Comparison of ENCODE assay signal across 35 cellular contexts in genomic region chr12:60441577-60441976, GRCh38.
DNase-seq lines count a peak whose midpoint lies in the region; ATAC-seq, FAIRE-seq and TF ChIP-seq lines count a peak whose summit lies in the region.
"Had no signal": no experiment of that assay in that cellular context is flagged by ENCODE, and none has a peak within 500 bp of the region (broad histone marks: within the 10 kb centered on the region; RNA-seq: fewer than 3 reads in every experiment).

No MANE protein-coding gene starts in this region.

- H3K27ac Mint-ChIP-seq in endodermal cell = no peak overlapping the region
- H3K27ac Mint-ChIP-seq: B cell; CD14-positive monocyte; CD4-positive, alpha-beta memory T cell; CD4-positive, alpha-beta T cell; CD4-positive, CD25-positive, alpha-beta regulatory T cell; CD8-positive, alpha-beta memory T cell; CD8-positive, alpha-beta T cell had no signal

- H3K4me2 ChIP-seq in HepG2 (ENCODE audit: low read depth, low read length) (no peak overlapping the region), K562 (ENCODE audit: insufficient read depth, low read length) (no peak overlapping the region), hepatocyte (no peak overlapping the region)
- H3K4me2 ChIP-seq: A549; BLaER1; BLaER1 treated with 17β-estradiol and CSF1 and Interleukin-3, amounts not matched to agents 10 nM and 100 nM had no signal

- no TSS peak for BruUV-seq in HepG2 (replicated peaks; lab: Mats Ljungman, UMichigan)
- no TSS peak for BruUV-seq in K562 (replicated peaks; lab: Mats Ljungman, UMichigan)

- H3K36me3 Mint-ChIP-seq in endodermal cell (ENCODE audit: low read depth) = no peaks in the 10 kb centered on the region
- H3K36me3 Mint-ChIP-seq: CD14-positive monocyte; CD4-positive, alpha-beta memory T cell; CD4-positive, CD25-positive, alpha-beta regulatory T cell; CD8-positive, alpha-beta T cell had no signal

- H3K27me3 Mint-ChIP-seq in endodermal cell (ENCODE audit: insufficient read depth) = peaks cover 10% of the 10 kb centered on the region
- H3K27me3 Mint-ChIP-seq: B cell; CD4-positive, alpha-beta memory T cell; CD4-positive, alpha-beta T cell; CD4-positive, CD25-positive, alpha-beta regulatory T cell; CD8-positive, alpha-beta memory T cell had no signal

- CTCF ChIA-PET in HepG2 (lab: Yijun Ruan, JAX; ENCODE audit: low intra/inter-chr PET ratio, low total read pairs) (no interaction called here), K562 (lab: Yijun Ruan, JAX; ENCODE audit: low intra/inter-chr PET ratio) (no interaction called here)

- H3K27me3 ChIP-seq in HepG2 (ENCODE audit: control insufficient read depth in 1 of 2, insufficient read depth in 2 of 2, low read length in 2 of 2) (no peaks in the 10 kb centered on the region), right lobe of liver (no peaks in the 10 kb centered on the region), K562 (ENCODE audit: control insufficient read depth in 2 of 2, insufficient read depth in 2 of 2, low read length in 2 of 2) (no peaks in the 10 kb centered on the region), endodermal cell (ENCODE audit: control insufficient read depth, insufficient read depth, low read length, poor library complexity, severe bottlenecking) (no peaks in the 10 kb centered on the region), hepatocyte (no peaks in the 10 kb centered on the region), tibial artery (no peaks in the 10 kb centered on the region)
- H3K27me3 ChIP-seq: BE2C; BLaER1; BLaER1 treated with 17β-estradiol and CSF1 and Interleukin-3, amounts not matched to agents 10 nM and 100 nM had no signal

- POLR2A ChIA-PET in HepG2 (lab: Yijun Ruan, JAX) = no interaction called here
- POLR2A ChIA-PET in K562 (lab: Yijun Ruan, JAX) = no interaction called here

- H3K4me3 ChIP-seq in HepG2 (replicated peaks in 1 of 3; ENCODE audit: insufficient read depth in 1 of 3, low read depth in 2 of 3, low read length in 3 of 3) (no peak overlapping the region), right lobe of liver (no peak overlapping the region), K562 (no peak overlapping the region), endodermal cell (ENCODE audit: low read length) (peak overlapping the region; percentile 12), hepatocyte (no peak overlapping the region), tibial artery (no peak overlapping the region)
- H3K4me3 ChIP-seq: A549; BLaER1; BLaER1 treated with 17β-estradiol and CSF1 and Interleukin-3, amounts not matched to agents 10 nM and 100 nM had no signal

- TF ChIP-seq EP300 in HepG2 (IDR thresholded peaks at IDR 0.05; ENCODE audit: low read depth in 2 of 2, low read length in 2 of 2) (no peak), HepG2 (CRISPR knock-in tag; IDR thresholded peaks at IDR 0.05; ENCODE audit: borderline replicate concordance) (no peak), K562 (IDR thresholded peaks at IDR 0.05; ENCODE audit: low read length) (no peak)

- TF ChIP-seq CTCF in HepG2 (CRISPR knock-in tag; IDR thresholded peaks at IDR 0.05) = no peak
- TF ChIP-seq CTCF in right lobe of liver (IDR thresholded peaks at IDR 0.05) = no peak
- TF ChIP-seq CTCF in K562 (IDR thresholded peaks at IDR 0.05 in 2 of 3, conservative IDR thresholded peaks at IDR 0.05 in 1 of 3; ENCODE audit: insufficient read depth in 2 of 3, low read depth in 1 of 3, low read length in 3 of 3) = no peak
- no peak for TF ChIP-seq CTCF in endodermal cell (conservative IDR thresholded peaks at IDR 0.05)
- no peak for TF ChIP-seq CTCF in hepatocyte (IDR thresholded peaks at IDR 0.05; ENCODE audit: poor library complexity)
- TF ChIP-seq CTCF in tibial artery (IDR thresholded peaks at IDR 0.05) = no peak

- no peaks in the 10 kb centered on the region for H4K20me1 ChIP-seq in HepG2 (ENCODE audit: insufficient read depth, low read length)
- H4K20me1 ChIP-seq in K562 (replicated peaks; ENCODE audit: control insufficient read depth, insufficient read depth, low read length) = no peaks in the 10 kb centered on the region
- no peaks in the 10 kb centered on the region for H4K20me1 ChIP-seq in hepatocyte (ENCODE audit: insufficient read depth, poor library complexity, severe bottlenecking)
- H4K20me1 ChIP-seq: BLaER1; BLaER1 treated with 17β-estradiol and CSF1 and Interleukin-3, amounts not matched to agents 10 nM and 100 nM had no signal

- H3K4me1 Mint-ChIP-seq in endodermal cell = peaks cover 3% of the 10 kb centered on the region
- H3K4me1 Mint-ChIP-seq: B cell; CD14-positive monocyte; CD4-positive, alpha-beta memory T cell; CD4-positive, CD25-positive, alpha-beta regulatory T cell; CD8-positive, alpha-beta memory T cell had no signal

- no peak for TF ChIP-seq POLR2A in HepG2 (IDR thresholded peaks at IDR 0.05; ENCODE audit: insufficient read depth in 1 of 2, low read depth in 2 of 2, low read length in 2 of 2)
- no peak for TF ChIP-seq POLR2A in right lobe of liver (IDR thresholded peaks at IDR 0.05)
- no peak for TF ChIP-seq POLR2A in K562 (conservative IDR thresholded peaks at IDR 0.05)

- ATAC-seq in HepG2 = no peak
- ATAC-seq in right lobe of liver = no peak
- no peak for ATAC-seq in K562
- ATAC-seq: A549; CD8-positive, alpha-beta T cell had no signal

- WGBS in HepG2 (ENCODE audit: low lambda C conversion rate) = 12% methylated on average over 4 of the region's 4 CpGs
- 42% methylated on average over 4 of the region's 4 CpGs for WGBS in right lobe of liver (ENCODE audit: insufficient coverage, low coverage, low lambda C conversion rate, missing lambda C conversion rate)
- 0% methylated on average over 4 of the region's 4 CpGs for WGBS in K562 (ENCODE audit: insufficient coverage, low coverage, missing lambda C conversion rate)
- WGBS in endodermal cell (ENCODE audit: insufficient coverage in 1 of 2, insufficient read length in 1 of 2), 2 experiments = 73% methylated on average over 3 of the region's 4 CpGs; no CpG with 5 or more reads in 1 of the 2 experiments
- WGBS in hepatocyte (ENCODE audit: low lambda C conversion rate, missing lambda C conversion rate) = 74% methylated on average over 4 of the region's 4 CpGs

- no peaks in the 10 kb centered on the region for H3K9me1 ChIP-seq in K562 (ENCODE audit: control insufficient read depth, insufficient read depth, low read length)

- intact Hi-C loops in HepG2 (cut with micrococcal nuclease; ENCODE audit: unreplicated experiment) = no loop called here
- intact Hi-C loops in right lobe of liver (cut with DNase I) = no loop called here
- intact Hi-C loops in K562 (cut with micrococcal nuclease) = no loop called here
- intact Hi-C loops in tibial artery (cut with DNase I; ENCODE audit: low total_unique reads) = no loop called here

- in situ Hi-C loops in HepG2 (cut with HindIII; ENCODE audit: extremely low pct_ligation_motif_present, low pct_unique_long_range_greater_than_20kb) (no loop called here), K562 (cut with MboI) (no loop called here)

- H3K27ac ChIP-seq in HepG2 (ENCODE audit: extremely low read length, insufficient read depth, low read length) (no peak overlapping the region), right lobe of liver (no peak overlapping the region), K562 (ENCODE audit: extremely low read depth, low read depth, low read length) (no peak overlapping the region), endodermal cell (ENCODE audit: low read depth, low read length) (no peak overlapping the region), hepatocyte (no peak overlapping the region), tibial artery (no peak overlapping the region)
- H3K27ac ChIP-seq: 22Rv1; A549; BLaER1; BLaER1 treated with 17β-estradiol and CSF1 and Interleukin-3, amounts not matched to agents 10 nM and 100 nM; C4-2B had no signal

- no peaks in the 10 kb centered on the region for H3K9me2 ChIP-seq in hepatocyte (replicated peaks; ENCODE audit: insufficient read depth)

- no peak overlapping the region for H3K4me3 Mint-ChIP-seq in endodermal cell
- H3K4me3 Mint-ChIP-seq: B cell; CD14-positive monocyte; CD4-positive, alpha-beta memory T cell; CD4-positive, alpha-beta T cell; CD4-positive, CD25-positive, alpha-beta regulatory T cell; CD8-positive, alpha-beta memory T cell; CD8-positive, alpha-beta T cell had no signal

- DNase-seq in HepG2 (ENCODE audit: low spot score) (no peak), right lobe of liver (no peak), K562 (ENCODE audit: extremely low read depth in 1 of 4, low spot score in 3 of 4) (no peak), endodermal cell (no peak), hepatocyte (ENCODE audit: low spot score) (no peak), tibial artery (no peak)
- DNase-seq: 8988T; ACHN; AML-193; BE2C; C1 segment of cervical spinal cord; Caco-2; Calu3; CD4-positive, alpha-beta memory T cell; CD4-positive, alpha-beta T cell; CD4-positive, CD25-positive, alpha-beta regulatory T cell; CD8-positive, alpha-beta memory T cell; CD8-positive, alpha-beta T cell; COR-L47; DMS 273 treated with DMSO at 0.1 percent for 48 hours; DMS153; DMS53; DMS79; DMS79 treated with DMSO at 0.1 percent for 48 hours; DND-41; EL had no signal

- H3K9me3 Mint-ChIP-seq in endodermal cell = peaks cover 38% of the 10 kb centered on the region

- TF ChIP-seq RAD21 in HepG2 (CRISPR knock-in tag; IDR thresholded peaks at IDR 0.05) = no peak
- TF ChIP-seq RAD21 in K562 (CRISPR knock-in tag; conservative IDR thresholded peaks at IDR 0.05 in 1 of 2, IDR thresholded peaks at IDR 0.05 in 1 of 2) = no peak

- H3K9ac ChIP-seq in HepG2 (ENCODE audit: insufficient read depth, low read depth, low read length) (no peak overlapping the region), K562 (ENCODE audit: insufficient read depth in 1 of 2, low read depth in 2 of 2, low read length in 2 of 2) (no peak overlapping the region), endodermal cell (ENCODE audit: extremely low read depth, low read length, poor library complexity, severe bottlenecking) (no peak overlapping the region)
- H3K9ac ChIP-seq: BLaER1; BLaER1 treated with 17β-estradiol and CSF1 and Interleukin-3, amounts not matched to agents 10 nM and 100 nM had no signal

- no peaks in the 10 kb centered on the region for H3K36me3 ChIP-seq in HepG2 (replicated peaks in 1 of 2; ENCODE audit: control insufficient read depth in 1 of 2, insufficient read depth in 2 of 2, low read length in 2 of 2)
- H3K36me3 ChIP-seq in right lobe of liver = no peaks in the 10 kb centered on the region
- no peaks in the 10 kb centered on the region for H3K36me3 ChIP-seq in K562 (ENCODE audit: control insufficient read depth, insufficient read depth, low read length)
- H3K36me3 ChIP-seq in endodermal cell (ENCODE audit: control insufficient read depth, insufficient read depth, low read length) = no peaks in the 10 kb centered on the region
- H3K36me3 ChIP-seq in hepatocyte (replicated peaks; ENCODE audit: insufficient read depth, low read depth) = no peaks in the 10 kb centered on the region
- no peaks in the 10 kb centered on the region for H3K36me3 ChIP-seq in tibial artery
- H3K36me3 ChIP-seq: BE2C; BLaER1; BLaER1 treated with 17β-estradiol and CSF1 and Interleukin-3, amounts not matched to agents 10 nM and 100 nM had no signal

- H3K4me1 ChIP-seq in HepG2 (ENCODE audit: insufficient read depth, low read length) (no peaks in the 10 kb centered on the region), right lobe of liver (no peaks in the 10 kb centered on the region), K562 (replicated peaks in 1 of 2; ENCODE audit: control insufficient read depth in 2 of 2, insufficient read depth in 2 of 2, low read length in 2 of 2) (no peaks in the 10 kb centered on the region), endodermal cell (ENCODE audit: control insufficient read depth, insufficient read depth, low read length) (no peaks in the 10 kb centered on the region), hepatocyte (ENCODE audit: insufficient read depth) (no peaks in the 10 kb centered on the region), tibial artery (no peaks in the 10 kb centered on the region)
- H3K4me1 ChIP-seq: A549, BE2C, BLaER1, Caco-2 had no signal

- H3K79me2 ChIP-seq in HepG2 (ENCODE audit: insufficient read depth, low read length) (no peaks in the 10 kb centered on the region), K562 (ENCODE audit: control insufficient read depth, insufficient read depth, low read length) (no peaks in the 10 kb centered on the region), hepatocyte (no peaks in the 10 kb centered on the region)

- H2AFZ ChIP-seq in HepG2 (ENCODE audit: low read length) (no peak overlapping the region), K562 (ENCODE audit: low read depth, low read length) (no peak overlapping the region), hepatocyte (no peak overlapping the region)

- H3K9me3 ChIP-seq in HepG2 (ENCODE audit: low read length) = peaks cover 49% of the 10 kb centered on the region
- H3K9me3 ChIP-seq in right lobe of liver = no peaks in the 10 kb centered on the region
- H3K9me3 ChIP-seq in K562 (replicated peaks; ENCODE audit: control insufficient read depth, insufficient read depth, low read depth, low read length) = no peaks in the 10 kb centered on the region
- peaks cover 61% of the 10 kb centered on the region for H3K9me3 ChIP-seq in endodermal cell (ENCODE audit: control insufficient read depth, low read length)
- no peaks in the 10 kb centered on the region for H3K9me3 ChIP-seq in hepatocyte (ENCODE audit: low read depth)
- peaks cover 0 to 4% (median 0%) of the 10 kb centered on the region in 3 donors for H3K9me3 ChIP-seq in tibial artery
- H3K9me3 ChIP-seq: A549; BE2C; BLaER1; BLaER1 treated with 17β-estradiol and CSF1 and Interleukin-3, amounts not matched to agents 10 nM and 100 nM; Caco-2 had no signal

- no peak for FAIRE-seq in HepG2 (lab: Jason Lieb, UNC)
- no peak for FAIRE-seq in K562 (lab: Jason Lieb, UNC)
- FAIRE-seq: A204.1, A549, D721Med had no signal

Comparison
In these comparisons a context has a peak if more than half of its experiments do, and no peak if none do; other contexts are left out.
1. Of the 241 proteins assayed by ChIP-seq in both HepG2 and K562: peak only in HepG2: RAD51; only in K562: TFE3; in both: none; in neither: 239.